ENCODE assay signal across 22 cellular contexts in the genomic region with DNA sequence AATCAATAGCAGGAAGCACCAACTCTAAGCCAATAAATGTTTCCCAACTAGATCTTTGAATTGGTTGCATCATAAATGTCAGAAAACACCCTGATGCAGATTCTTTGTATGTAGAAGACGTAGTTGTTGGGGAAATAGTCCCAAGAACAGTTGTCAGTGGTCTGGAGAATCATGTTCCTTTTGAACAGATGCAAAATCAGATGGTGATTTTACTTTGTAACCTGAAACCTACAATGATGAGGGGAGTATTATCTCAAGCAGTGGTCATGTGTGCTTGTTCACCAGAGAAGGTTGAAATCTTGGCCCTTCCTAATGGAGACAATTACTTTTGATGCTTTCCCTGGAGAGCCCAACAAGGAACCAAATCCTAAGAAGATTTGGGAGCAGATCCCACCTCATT.
"Had no signal": no experiment of that assay in that cellular context is flagged by ENCODE, and none has a peak within 500 bp of the region (broad histone marks: within the 10 kb centered on the region; RNA-seq: fewer than 3 reads in every experiment).

No MANE protein-coding gene starts in this region.

- H3K4me3 ChIP-seq: cardiac muscle cell, esophagus squamous epithelium, gastroesophageal sphincter, skin epidermis, tibial artery had no signal

- ATAC-seq: activated CD4-positive, CD25-positive, alpha-beta regulatory T cell treated with anti-CD3 and anti-CD28 coated beads, Interleukin-2, amount 50 U/mL, for 24 hours; gastroesophageal sphincter; right cardiac atrium; stimulated activated effector memory CD8-positive, alpha-beta T cell treated with anti-CD3 and anti-CD28 coated beads, Interleukin-12 subunit alpha, Interleukin-12 subunit beta, amount 100 ng/mL, for 72 hours; stimulated activated naive CD8-positive, alpha-beta T cell treated with anti-CD3 and anti-CD28 coated beads, Interleukin-15, amount 100 ng/mL, for 72 hours had no signal

- DNase-seq: activated CD4-positive, alpha-beta memory T cell treated with anti-CD3 and anti-CD28 coated beads, Interleukin-2, amount 10 ng/mL, durations not matched to agents 7 days and 5 days; activated CD4-positive, alpha-beta T cell treated with anti-CD3 and anti-CD28 coated beads, Interleukin-2, amount 10 ng/mL, durations not matched to agents 24 days and 14 days; activated effector memory CD4-positive, alpha-beta T cell treated with anti-CD3 and anti-CD28 coated beads, Interleukin-2, amount 50 U/mL, for 16 hours; activated naive CD4-positive, alpha-beta T cell treated with anti-CD3 and anti-CD28 coated beads, Interleukin-2, amount 10 ng/mL, durations not matched to agents 7 days and 5 days; activated T-cell treated with anti-CD3 and anti-CD28 coated beads for 4 hours; cortex of kidney; endodermal cell; esophagus squamous epithelium; head of caudate nucleus; mesenchymal stem cell; nephron progenitor cell; right cardiac atrium; stimulated activated CD4-positive, alpha-beta T cell treated with anti-CD3 and anti-CD28 coated beads, Interleukin-1b, Interleukin-23, amount 100 ng/mL, for 48 hours; stimulated activated naive CD8-positive, alpha-beta T cell treated with anti-CD3 and anti-CD28 coated beads, Interleukin-15, amount 100 ng/mL, for 72 hours; tibial artery had no signal

- H3K27me3 ChIP-seq: cardiac muscle cell, esophagus squamous epithelium, gastroesophageal sphincter, tibial artery had no signal

- H3K9ac ChIP-seq: parathyroid adenoma had no signal

- H3K36me3 ChIP-seq: cardiac muscle cell, esophagus squamous epithelium, gastroesophageal sphincter, tibial artery had no signal

- H3K9me3 ChIP-seq: esophagus squamous epithelium, gastroesophageal sphincter had no signal

- H3K27ac ChIP-seq: cardiac muscle cell, esophagus squamous epithelium, gastroesophageal sphincter, parathyroid adenoma, skin epidermis, tibial artery, VCaP had no signal

- H3K4me1 ChIP-seq: esophagus squamous epithelium, gastroesophageal sphincter, parathyroid adenoma, tibial artery had no signal
